ENCODE assay signal across 28 cellular contexts in genomic region chr1:77168358-77168757, GRCh38.
"Had no signal": no experiment of that assay in that cellular context is flagged by ENCODE, and none has a peak within 500 bp of the region (broad histone marks: within the 10 kb centered on the region; RNA-seq: fewer than 3 reads in every experiment).

No MANE protein-coding gene starts in this region.

- H3K4me1 ChIP-seq: gastrocnemius medialis, parathyroid adenoma, psoas muscle, sigmoid colon, thyroid gland, upper lobe of left lung, vagina had no signal

- H3K9ac ChIP-seq: parathyroid adenoma had no signal

- H2AFZ ChIP-seq: parathyroid adenoma had no signal

- H3K27ac Mint-ChIP-seq: activated CD4-positive, alpha-beta memory T cell treated with anti-CD3 and anti-CD28 coated beads for 36 hours; activated CD4-positive, alpha-beta T cell treated with anti-CD3 and anti-CD28 coated beads, Interleukin-2, amount 10 ng/mL, durations not matched to agents 24 days and 14 days; activated naive CD4-positive, alpha-beta T cell treated with anti-CD3 and anti-CD28 coated beads, Interleukin-2, amount 10 ng/mL, durations not matched to agents 7 days and 5 days; activated naive CD8-positive, alpha-beta T cell treated with anti-CD3 and anti-CD28 coated beads, Interleukin-2, amount 10 ng/mL, durations not matched to agents 7 days and 5 days; activated T-helper 1 cell treated with anti-CD3 and anti-CD28 coated beads, Interleukin-12 subunit alpha, Interleukin-12 subunit beta, Interleukin-2, Interleukin-4 antibody, amounts not matched to agents 30 ng/mL and 10 ng/mL and 1 ng/mL, durations not matched to agents 14 hours and 24 hours and 36 hours; nephron progenitor cell; stimulated activated effector memory CD8-positive, alpha-beta T cell treated with anti-CD3 and anti-CD28 coated beads, Interleukin-12 subunit alpha, Interleukin-12 subunit beta, amount 100 ng/mL, for 72 hours; stimulated activated naive CD8-positive, alpha-beta T cell treated with anti-CD3 and anti-CD28 coated beads, Interleukin-15, amount 100 ng/mL, for 72 hours had no signal

- H3K36me3 ChIP-seq: gastrocnemius medialis, thyroid gland, upper lobe of left lung had no signal

- DNase-seq: activated CD4-positive, alpha-beta memory T cell treated with anti-CD3 and anti-CD28 coated beads for 36 hours; activated CD4-positive, alpha-beta T cell treated with anti-CD3 and anti-CD28 coated beads, Interleukin-2, amount 10 ng/mL, durations not matched to agents 24 days and 14 days; activated CD4-positive, CD25-positive, alpha-beta regulatory T cell treated with anti-CD3 and anti-CD28 coated beads, Interleukin-2, amount 50 U/mL, for 72 hours; activated CD8-positive, alpha-beta memory T cell treated with anti-CD3 and anti-CD28 coated beads, Interleukin-2, amount 50 U/mL, for 4 hours; activated effector memory CD4-positive, alpha-beta T cell treated with anti-CD3 and anti-CD28 coated beads, Interleukin-2, amount 50 U/mL, for 16 hours; activated naive CD4-positive, alpha-beta T cell treated with anti-CD3 and anti-CD28 coated beads, Interleukin-2, amount 10 ng/mL, durations not matched to agents 7 days and 5 days; activated naive CD8-positive, alpha-beta T cell treated with anti-CD3 and anti-CD28 coated beads, Interleukin-2, amount 10 ng/mL, durations not matched to agents 7 days and 5 days; activated T-cell treated with anti-CD3 and anti-CD28 coated beads, Interleukin-2, amount 50 U/mL, for 1 hour; amygdala; central memory CD4-positive, alpha-beta T cell; gastrocnemius medialis; hippocampal formation; kidney; left colon; mammary epithelial cell; nephron progenitor cell; psoas muscle; sigmoid colon; small intestine; stimulated activated CD4-positive, alpha-beta T cell treated with anti-CD3 and anti-CD28 coated beads, Interleukin-4, amount 100 ng/mL, for 24 hours; stimulated activated naive CD8-positive, alpha-beta T cell treated with anti-CD3 and anti-CD28 coated beads, Interleukin-15, amount 100 ng/mL, for 72 hours; T-helper 2 cell; thyroid gland; upper lobe of left lung had no signal

- H3K4me1 Mint-ChIP-seq: activated CD4-positive, alpha-beta T cell treated with anti-CD3 and anti-CD28 coated beads, Interleukin-2, amount 10 ng/mL, durations not matched to agents 24 days and 14 days; activated naive CD4-positive, alpha-beta T cell treated with anti-CD3 and anti-CD28 coated beads, Interleukin-2, amount 10 ng/mL, durations not matched to agents 7 days and 5 days; activated naive CD8-positive, alpha-beta T cell treated with anti-CD3 and anti-CD28 coated beads, Interleukin-2, amount 10 ng/mL, durations not matched to agents 7 days and 5 days; nephron progenitor cell had no signal

- ATAC-seq: gastrocnemius medialis; left colon; psoas muscle; stimulated activated effector memory CD8-positive, alpha-beta T cell treated with anti-CD3 and anti-CD28 coated beads, Interleukin-12 subunit alpha, Interleukin-12 subunit beta, amount 100 ng/mL, for 72 hours; stimulated activated naive CD8-positive, alpha-beta T cell treated with anti-CD3 and anti-CD28 coated beads, Interleukin-15, amount 100 ng/mL, for 72 hours had no signal

- H3K27me3 Mint-ChIP-seq: activated CD4-positive, alpha-beta memory T cell treated with anti-CD3 and anti-CD28 coated beads for 36 hours; activated CD4-positive, alpha-beta T cell treated with anti-CD3 and anti-CD28 coated beads, Interleukin-2, amount 10 ng/mL, durations not matched to agents 24 days and 14 days; activated naive CD4-positive, alpha-beta T cell treated with anti-CD3 and anti-CD28 coated beads, Interleukin-2, amount 10 ng/mL, durations not matched to agents 7 days and 5 days; activated naive CD8-positive, alpha-beta T cell treated with anti-CD3 and anti-CD28 coated beads, Interleukin-2, amount 10 ng/mL, durations not matched to agents 7 days and 5 days; stimulated activated naive CD8-positive, alpha-beta T cell treated with anti-CD3 and anti-CD28 coated beads, Interleukin-15, amount 100 ng/mL, for 72 hours had no signal

- H3K4me3 ChIP-seq: gastrocnemius medialis, psoas muscle, sigmoid colon, thyroid gland, upper lobe of left lung, vagina had no signal

- H3K79me2 ChIP-seq: parathyroid adenoma had no signal

- H3K9me3 ChIP-seq: gastrocnemius medialis, psoas muscle, sigmoid colon, thyroid gland, upper lobe of left lung, vagina had no signal

- H3K4me3 Mint-ChIP-seq: activated CD4-positive, alpha-beta memory T cell treated with anti-CD3 and anti-CD28 coated beads for 36 hours; activated CD4-positive, alpha-beta T cell treated with anti-CD3 and anti-CD28 coated beads, Interleukin-2, amount 10 ng/mL, durations not matched to agents 24 days and 14 days; activated naive CD4-positive, alpha-beta T cell treated with anti-CD3 and anti-CD28 coated beads, Interleukin-2, amount 10 ng/mL, durations not matched to agents 7 days and 5 days; activated naive CD8-positive, alpha-beta T cell treated with anti-CD3 and anti-CD28 coated beads, Interleukin-2, amount 10 ng/mL, durations not matched to agents 7 days and 5 days; activated T-helper 1 cell treated with anti-CD3 and anti-CD28 coated beads, Interleukin-12 subunit alpha, Interleukin-12 subunit beta, Interleukin-2, Interleukin-4 antibody, amounts not matched to agents 30 ng/mL and 10 ng/mL and 1 ng/mL, durations not matched to agents 14 hours and 24 hours and 36 hours; nephron progenitor cell; stimulated activated effector memory CD8-positive, alpha-beta T cell treated with anti-CD3 and anti-CD28 coated beads, Interleukin-12 subunit alpha, Interleukin-12 subunit beta, amount 100 ng/mL, for 72 hours; stimulated activated naive CD8-positive, alpha-beta T cell treated with anti-CD3 and anti-CD28 coated beads, Interleukin-15, amount 100 ng/mL, for 72 hours had no signal

- H3K9me3 Mint-ChIP-seq: activated CD4-positive, alpha-beta memory T cell treated with anti-CD3 and anti-CD28 coated beads for 36 hours; stimulated activated effector memory CD8-positive, alpha-beta T cell treated with anti-CD3 and anti-CD28 coated beads, Interleukin-12 subunit alpha, Interleukin-12 subunit beta, amount 100 ng/mL, for 72 hours had no signal

- H3K27me3 ChIP-seq: gastrocnemius medialis, sigmoid colon, thyroid gland, upper lobe of left lung, vagina had no signal

- H3K27ac ChIP-seq: gastrocnemius medialis, parathyroid adenoma, psoas muscle, sigmoid colon, thyroid gland, upper lobe of left lung, vagina had no signal
